22 cellular contexts compared by ENCODE assay signal in genomic region chr1:184608581-184608980, GRCh38.
"Had no signal": no experiment of that assay in that cellular context is flagged by ENCODE, and none has a peak within 500 bp of the region (broad histone marks: within the 10 kb centered on the region; RNA-seq: fewer than 3 reads in every experiment).

No MANE protein-coding gene starts in this region.

- H3K27ac ChIP-seq: body of pancreas, left lung, tibial artery had no signal

- H3K4me3 Mint-ChIP-seq: activated B cell treated with CpG ODN at 0.5 μM for 24 hours; activated CD4-positive, alpha-beta T cell treated with anti-CD3 and anti-CD28 coated beads for 36 hours; activated naive CD4-positive, alpha-beta T cell treated with anti-CD3 and anti-CD28 coated beads, Interleukin-2, amount 10 ng/mL, durations not matched to agents 7 days and 5 days; activated naive CD8-positive, alpha-beta T cell treated with anti-CD3 and anti-CD28 coated beads, Interleukin-2, amount 50 U/mL, for 24 hours; dendritic cell treated with granulocyte-macrophage colony-stimulating factor and Interleukin-4, amounts not matched to agents 40 ng/mL and 50 ng/mL, for 4 days; natural killer cell; stimulated activated naive CD8-positive, alpha-beta T cell treated with anti-CD3 and anti-CD28 coated beads, Interleukin-15, Interleukin-2, amounts not matched to agents 100 ng/mL and 50 ng/mL, for 24 hours had no signal

- H3K27me3 Mint-ChIP-seq: activated B cell treated with CpG ODN at 0.5 μM for 24 hours; activated CD4-positive, alpha-beta T cell treated with anti-CD3 and anti-CD28 coated beads for 36 hours; activated naive CD4-positive, alpha-beta T cell treated with anti-CD3 and anti-CD28 coated beads, Interleukin-2, amount 10 ng/mL, durations not matched to agents 7 days and 5 days; activated naive CD8-positive, alpha-beta T cell treated with anti-CD3 and anti-CD28 coated beads, Interleukin-2, amount 50 U/mL, for 24 hours; dendritic cell treated with granulocyte-macrophage colony-stimulating factor and Interleukin-4, amounts not matched to agents 40 ng/mL and 50 ng/mL, for 4 days; stimulated activated naive CD8-positive, alpha-beta T cell treated with anti-CD3 and anti-CD28 coated beads, Interleukin-15, Interleukin-2, amounts not matched to agents 100 ng/mL and 50 ng/mL, for 24 hours had no signal

- H3K4me1 ChIP-seq: body of pancreas, tibial artery had no signal

- H3K27me3 ChIP-seq: body of pancreas, left lung, right atrium auricular region, tibial artery had no signal

- H3K4me3 ChIP-seq: body of pancreas, left lung, right atrium auricular region, tibial artery had no signal

- H3K4me1 Mint-ChIP-seq: activated B cell treated with CpG ODN at 0.5 μM for 24 hours; activated naive CD4-positive, alpha-beta T cell treated with anti-CD3 and anti-CD28 coated beads, Interleukin-2, amount 10 ng/mL, durations not matched to agents 7 days and 5 days; activated naive CD8-positive, alpha-beta T cell treated with anti-CD3 and anti-CD28 coated beads, Interleukin-2, amount 50 U/mL, for 24 hours had no signal

- DNase-seq: activated B cell treated with CpG ODN at 0.5 μM for 24 hours; activated CD4-positive, alpha-beta T cell treated with anti-CD3 and anti-CD28 coated beads for 36 hours; activated CD4-positive, alpha-beta T cell treated with anti-CD3 and anti-CD28 coated beads, Interleukin-2, amount 50 U/mL, for 48 hours; activated effector memory CD4-positive, alpha-beta T cell treated with anti-CD3 and anti-CD28 coated beads, Interleukin-2, amount 50 U/mL, for 16 hours; activated naive CD4-positive, alpha-beta T cell treated with anti-CD3 and anti-CD28 coated beads, Interleukin-2, amount 10 ng/mL, durations not matched to agents 7 days and 5 days; activated naive CD8-positive, alpha-beta T cell treated with anti-CD3 and anti-CD28 coated beads, Interleukin-2, amount 50 U/mL, for 24 hours; anterior cingulate cortex; body of pancreas; caudate nucleus; effector CD8-positive, alpha-beta T cell; kidney glomerular epithelial cell; left lung; midbrain; natural killer cell; stimulated activated CD4-positive, alpha-beta T cell treated with anti-CD3 and anti-CD28 coated beads, Interleukin-12 subunit alpha, Interleukin-12 subunit beta, amount 100 ng/mL, for 4 hours; stimulated activated CD4-positive, alpha-beta T cell treated with anti-CD3 and anti-CD28 coated beads, Interleukin-4, amount 100 ng/mL, for 4 hours; T-helper 9 cell; tibial artery had no signal

- H3K36me3 Mint-ChIP-seq: activated naive CD4-positive, alpha-beta T cell treated with anti-CD3 and anti-CD28 coated beads, Interleukin-2, amount 10 ng/mL, durations not matched to agents 7 days and 5 days; natural killer cell had no signal

- H3K36me3 ChIP-seq: left lung, right atrium auricular region, tibial artery had no signal

- H3K9me3 ChIP-seq: body of pancreas, left lung, right atrium auricular region, tibial artery had no signal

- ATAC-seq: activated CD4-positive, alpha-beta T cell treated with anti-CD3 and anti-CD28 coated beads for 36 hours; activated naive CD8-positive, alpha-beta T cell treated with anti-CD3 and anti-CD28 coated beads, Interleukin-2, amount 50 U/mL, for 24 hours; body of pancreas; esophagus mucosa; left lung; natural killer cell had no signal

- H3K9me3 Mint-ChIP-seq: activated B cell treated with CpG ODN at 0.5 μM for 24 hours; activated naive CD4-positive, alpha-beta T cell treated with anti-CD3 and anti-CD28 coated beads, Interleukin-2, amount 10 ng/mL, durations not matched to agents 7 days and 5 days; activated naive CD8-positive, alpha-beta T cell treated with anti-CD3 and anti-CD28 coated beads, Interleukin-2, amount 50 U/mL, for 24 hours; dendritic cell treated with granulocyte-macrophage colony-stimulating factor and Interleukin-4, amounts not matched to agents 40 ng/mL and 50 ng/mL, for 4 days; natural killer cell; stimulated activated naive CD8-positive, alpha-beta T cell treated with anti-CD3 and anti-CD28 coated beads, Interleukin-15, Interleukin-2, amounts not matched to agents 100 ng/mL and 50 ng/mL, for 24 hours had no signal

- H3K27ac Mint-ChIP-seq: activated B cell treated with CpG ODN at 0.5 μM for 24 hours; activated CD4-positive, alpha-beta T cell treated with anti-CD3 and anti-CD28 coated beads for 36 hours; activated naive CD4-positive, alpha-beta T cell treated with anti-CD3 and anti-CD28 coated beads, Interleukin-2, amount 10 ng/mL, durations not matched to agents 7 days and 5 days; activated naive CD8-positive, alpha-beta T cell treated with anti-CD3 and anti-CD28 coated beads, Interleukin-2, amount 50 U/mL, for 24 hours; dendritic cell treated with granulocyte-macrophage colony-stimulating factor and Interleukin-4, amounts not matched to agents 40 ng/mL and 50 ng/mL, for 4 days; stimulated activated naive CD8-positive, alpha-beta T cell treated with anti-CD3 and anti-CD28 coated beads, Interleukin-15, Interleukin-2, amounts not matched to agents 100 ng/mL and 50 ng/mL, for 24 hours had no signal
